ENCODE assay signal across 12 cellular contexts in genomic region chr2:226837334-226837733, GRCh38. TPM values are rescaled to one million over a fixed set of nuclear protein-coding genes. Genes with fewer than 3 reads are reported as not detected.
DNase-seq lines count a peak whose midpoint lies in the region; ATAC-seq and TF ChIP-seq lines count a peak whose summit lies in the region.
"Had no signal": no experiment of that assay in that cellular context is flagged by ENCODE, and none has a peak within 500 bp of the region (broad histone marks: within the 10 kb centered on the region; RNA-seq: fewer than 3 reads in every experiment).

No MANE protein-coding gene starts in this region.

- H3K27ac Mint-ChIP-seq in activated naive CD8-positive, alpha-beta T cell treated with anti-CD3 and anti-CD28 coated beads, Interleukin-2, amount 10 ng/mL, durations not matched to agents 7 days and 5 days: peak overlapping the region; percentile 98

- H3K4me3 Mint-ChIP-seq in activated naive CD8-positive, alpha-beta T cell treated with anti-CD3 and anti-CD28 coated beads, Interleukin-2, amount 10 ng/mL, durations not matched to agents 7 days and 5 days: peak overlapping the region; percentile 91

- no peaks in the 10 kb centered on the region for H3K27me3 Mint-ChIP-seq in activated naive CD8-positive, alpha-beta T cell treated with anti-CD3 and anti-CD28 coated beads, Interleukin-2, amount 10 ng/mL, durations not matched to agents 7 days and 5 days

- peaks cover 4% of the 10 kb centered on the region for H3K9me3 Mint-ChIP-seq in activated naive CD8-positive, alpha-beta T cell treated with anti-CD3 and anti-CD28 coated beads, Interleukin-2, amount 10 ng/mL, durations not matched to agents 7 days and 5 days

- H3K36me3 ChIP-seq in HEK293 (ENCODE audit: control insufficient read depth in 2 of 2, insufficient read depth in 1 of 2, low read length in 2 of 2) (peaks cover 0 to 16% of the 10 kb centered on the region in 2 experiments; a peak in 1 of 3 replicates), mucosa of rectum (ENCODE audit: control insufficient read depth in 2 of 2, insufficient read depth in 2 of 2, low read length in 2 of 2) (no peaks in the 10 kb centered on the region)
- H3K36me3 ChIP-seq: brain microvascular endothelial cell had no signal

- no peaks in the 10 kb centered on the region for H3K9me3 ChIP-seq in HEK293 (ENCODE audit: control insufficient read depth, insufficient read depth, low read depth, low read length)
- H3K9me3 ChIP-seq in mucosa of rectum (ENCODE audit: control insufficient read depth in 2 of 2, low read length in 2 of 2): no peaks in the 10 kb centered on the region

- H3K9ac ChIP-seq in mucosa of rectum (ENCODE audit: low read depth in 1 of 2, low read length in 2 of 2): peak overlapping the region in 1 of 2 donors; percentile 96

- no peak for ATAC-seq in activated naive CD8-positive, alpha-beta T cell treated with anti-CD3 and anti-CD28 coated beads, Interleukin-2, amount 10 ng/mL, durations not matched to agents 7 days and 5 days (ENCODE audit: low read depth)
- ATAC-seq in GM21390 (IDR thresholded peaks at IDR 0.05; ENCODE audit: unreplicated experiment) (no peak), left cardiac atrium (no peak), Right ventricle myocardium inferior (no peak)

- H3K36me3 Mint-ChIP-seq in activated naive CD8-positive, alpha-beta T cell treated with anti-CD3 and anti-CD28 coated beads, Interleukin-2, amount 10 ng/mL, durations not matched to agents 7 days and 5 days: peaks cover 26% of the 10 kb centered on the region

- H3K4me1 ChIP-seq in HEK293 (ENCODE audit: control insufficient read depth, insufficient read depth, low read length) (0 out of 2 replicates have a peak, but pooled peaks cover 4% of the 10 kb centered on the region), mucosa of rectum (ENCODE audit: control insufficient read depth in 2 of 2, insufficient read depth in 2 of 2, low read length in 2 of 2) (peaks cover 7 to 14% of the 10 kb centered on the region in 2 donors)

- CTCF ChIA-PET in AG04449 (lab: Yijun Ruan, JAX): interaction anchor here (0.6 kb wide), 1 partner anchor 1172 kb away, joined by 3 read pairs; no protein-coding TSS in a partner anchor
- CTCF ChIA-PET in HEK293 (lab: Yijun Ruan, JAX): no interaction called here

- H3K4me1 Mint-ChIP-seq in activated naive CD8-positive, alpha-beta T cell treated with anti-CD3 and anti-CD28 coated beads, Interleukin-2, amount 10 ng/mL, durations not matched to agents 7 days and 5 days: peaks cover 49% of the 10 kb centered on the region

- H3K27me3 ChIP-seq in mucosa of rectum (ENCODE audit: control insufficient read depth in 2 of 2, insufficient read depth in 2 of 2, low read length in 2 of 2): no peaks in the 10 kb centered on the region
- H3K27me3 ChIP-seq: brain microvascular endothelial cell had no signal

- POLR2A ChIA-PET in AG04449 (lab: Yijun Ruan, JAX): no interaction called here
- POLR2A ChIA-PET in HEK293 (lab: Yijun Ruan, JAX): no interaction called here
- POLR2A ChIA-PET in activated naive CD8-positive, alpha-beta T cell treated with anti-CD3 and anti-CD28 coated beads, Interleukin-2, amount 10 ng/mL, durations not matched to agents 7 days and 5 days (lab: Charles Lee): interaction anchor here (1.8 to 3.2 kb wide), 2 partner anchors 37 to 65 kb away, joined by 5 to 25 read pairs; partner anchors contain the start of gene IRS1

- no peak overlapping the region for H3K27ac ChIP-seq in HEK293 (ENCODE audit: extremely low read depth, low read depth, low read length)
- peak overlapping the region; percentile 100 for H3K27ac ChIP-seq in mucosa of rectum (ENCODE audit: low read depth in 2 of 2, low read length in 2 of 2)

- intact Hi-C loops in left cardiac atrium (cut with DNase I): no loop called here
- intact Hi-C loops in Right ventricle myocardium inferior (cut with DNase I): loop anchor here (10.0 kb wide), 2 partner anchors 57 to 147 kb away; no protein-coding TSS in a partner anchor

- H3K4me3 ChIP-seq in AG04449 (ENCODE audit: low read depth, low read length) (0 out of 2 replicates have a peak overlapping the region, but pooled peaks have one; percentile 76), HEK293 (ENCODE audit: low read depth, low read length) (no peak overlapping the region), mucosa of rectum (ENCODE audit: low read length in 2 of 2) (peak overlapping the region; percentile 94 to 98)

- no peak for DNase-seq in AG04449 (ENCODE audit: low read depth, low spot score)
- DNase-seq in activated naive CD8-positive, alpha-beta T cell treated with anti-CD3 and anti-CD28 coated beads, Interleukin-2, amount 10 ng/mL, durations not matched to agents 7 days and 5 days: no peak
- no peak for DNase-seq in GM19240 (ENCODE audit: insufficient read length, low spot score)
- no peak for DNase-seq in left cardiac atrium
- DNase-seq in Right ventricle myocardium inferior (ENCODE audit: missing footprints): no peak
- DNase-seq: brain microvascular endothelial cell; KG1; kidney; stimulated activated CD4-positive, alpha-beta T cell treated with anti-CD3 and anti-CD28 coated beads, Interleukin-4, amount 100 ng/mL, for 24 hours had no signal

- TF ChIP-seq CTCF in AG04449 (IDR thresholded peaks at IDR 0.05; ENCODE audit: insufficient read depth, low read length, missing control alignments) (no peak), HEK293 (tag by site-specific recombination; IDR thresholded peaks at IDR 0.05) (no peak)

TF ChIP-seq in HEK293, 187 proteins besides CTCF, POLR2A, EP300 and RAD21:
- no peak for TF ChIP-seq HOXC10 (CRISPR knock-in tag; IDR thresholded peaks at IDR 0.05)
- peak; percentile 62; the same call in 1 of the 2 replicates for TF ChIP-seq PRDM10 (tag by site-specific recombination; IDR thresholded peaks at IDR 0.05)
- TF ChIP-seq ZNF324 (tag by site-specific recombination; IDR thresholded peaks at IDR 0.05): no peak
- TF ChIP-seq KLF9 (tag by site-specific recombination; IDR thresholded peaks at IDR 0.05; ENCODE audit: low read depth): no peak

RNA-seq across cellular contexts. Expression of gene RHBDD1, which starts 1.5 kb away (rescaled TPM):
- 10 to 100 TPM; 33.1 to 44.9 TPM for total RNA-seq in activated naive CD8-positive, alpha-beta T cell treated with anti-CD3 and anti-CD28 coated beads, Interleukin-2, amount 10 ng/mL, durations not matched to agents 7 days and 5 days
- total RNA-seq in left cardiac atrium (10 to 100 TPM; 35.6 to 38.1 TPM), Right ventricle myocardium inferior (30.5 TPM)

RNA-seq across cellular contexts. Expression of gene IRS1, which starts 37.7 kb away (rescaled TPM):
- total RNA-seq in activated naive CD8-positive, alpha-beta T cell treated with anti-CD3 and anti-CD28 coated beads, Interleukin-2, amount 10 ng/mL, durations not matched to agents 7 days and 5 days: 1 to 10 TPM; 6.5 to 8.0 TPM
- total RNA-seq in left cardiac atrium: 10 to 100 TPM; 13.7 to 15.1 TPM
- total RNA-seq in Right ventricle myocardium inferior: 15.9 TPM
